In genomic region chr12:125890366-125890905, GRCh38 we compare ENCODE assay signal across 16 cellular contexts.
DNase-seq lines count a peak whose midpoint lies in the region; ATAC-seq and TF ChIP-seq lines count a peak whose summit lies in the region.
"Had no signal": no experiment of that assay in that cellular context is flagged by ENCODE, and none has a peak within 500 bp of the region (broad histone marks: within the 10 kb centered on the region; RNA-seq: fewer than 3 reads in every experiment).

No MANE protein-coding gene starts in this region.

- DNase-seq in astrocyte of the hippocampus (ENCODE audit: low read depth, low spot score) (peak; percentile 33), esophagus muscularis mucosa (ENCODE audit: extremely low spot score) (no peak), left lung (no peak), sigmoid colon (no peak)
- DNase-seq in activated naive CD4-positive, alpha-beta T cell treated with Interleukin-2 at 50 U/mL for 16 hours, result no peak
- no peak for DNase-seq in stimulated activated naive B cell treated with anti-CD40 and anti-IgM and Interleukin-4, amounts not matched to agents 10 μg/mL and 1 μg/mL and 100 μg/mL, for 72 hours
- DNase-seq: CD8-positive, alpha-beta T cell; KBM-7; NCI-H1436 treated with DMSO at 0.1 percent for 48 hours; NCI-H2081 treated with DMSO at 0.1 percent for 48 hours; NCI-H526 had no signal

- no peak overlapping the region for H3K4me3 Mint-ChIP-seq in stimulated activated naive B cell treated with anti-CD40 and anti-IgM and Interleukin-4, amounts not matched to agents 10 μg/mL and 1 μg/mL and 100 μg/mL, for 72 hours
- H3K4me3 Mint-ChIP-seq: B cell; CD8-positive, alpha-beta T cell; GM23338 had no signal

- TF ChIP-seq CTCF in esophagus muscularis mucosa (IDR thresholded peaks at IDR 0.05) (no peak), left lung (IDR thresholded peaks at IDR 0.05) (no peak), sigmoid colon (IDR thresholded peaks at IDR 0.05) (no peak)

- TF ChIP-seq POLR2A in esophagus muscularis mucosa (IDR thresholded peaks at IDR 0.05; ENCODE audit: low read depth) (no peak), sigmoid colon (IDR thresholded peaks at IDR 0.05) (no peak)

- H3K27ac Mint-ChIP-seq in stimulated activated naive B cell treated with anti-CD40 and anti-IgM and Interleukin-4, amounts not matched to agents 10 μg/mL and 1 μg/mL and 100 μg/mL, for 72 hours, result no peak overlapping the region
- H3K27ac Mint-ChIP-seq: B cell; CD8-positive, alpha-beta T cell; GM23338 had no signal

- ATAC-seq in left lung (peak; percentile 85), HG02870 (IDR thresholded peaks at IDR 0.05; ENCODE audit: unreplicated experiment) (no peak), HG03135 (IDR thresholded peaks at IDR 0.05; ENCODE audit: unreplicated experiment) (no peak)
- no peak for ATAC-seq in stimulated activated naive B cell treated with anti-CD40 and anti-IgM and Interleukin-4, amounts not matched to agents 10 μg/mL and 1 μg/mL and 100 μg/mL, for 72 hours (replicated peaks)
- ATAC-seq: CD8-positive, alpha-beta T cell; GM23338 had no signal

- no peaks in the 10 kb centered on the region for H3K9me3 ChIP-seq in esophagus muscularis mucosa
- H3K9me3 ChIP-seq in left lung, result no peaks in the 10 kb centered on the region
- no peaks in the 10 kb centered on the region for H3K9me3 ChIP-seq in sigmoid colon

- H3K27me3 Mint-ChIP-seq in stimulated activated naive B cell treated with anti-CD40 and anti-IgM and Interleukin-4, amounts not matched to agents 10 μg/mL and 1 μg/mL and 100 μg/mL, for 72 hours, result peaks cover 0 to 5% of the 10 kb centered on the region in 2 donors
- H3K27me3 Mint-ChIP-seq: B cell had no signal

- H3K27ac ChIP-seq in esophagus muscularis mucosa (replicated peaks in 1 of 4), result peak overlapping the region; percentile 31 to 69 (median 42)
- H3K27ac ChIP-seq in left lung, result peak overlapping the region in 1 of 2 donors; percentile 69
- peak overlapping the region in 3 of 4 donors; percentile 3 to 50 (median 16) for H3K27ac ChIP-seq in sigmoid colon
- H3K27ac ChIP-seq: RWPE1 had no signal

- peaks cover 3 to 27% (median 18%) of the 10 kb centered on the region in 4 donors for H3K4me1 ChIP-seq in esophagus muscularis mucosa
- no peaks in the 10 kb centered on the region for H3K4me1 ChIP-seq in left lung
- H3K4me1 ChIP-seq in sigmoid colon, result peaks cover 0 to 23% (median 12%) of the 10 kb centered on the region in 4 donors

- TF ChIP-seq EP300 in esophagus muscularis mucosa (IDR thresholded peaks at IDR 0.05) (no peak), sigmoid colon (IDR thresholded peaks at IDR 0.05) (no peak)

- no peaks in the 10 kb centered on the region for H3K27me3 ChIP-seq in esophagus muscularis mucosa
- H3K27me3 ChIP-seq in left lung, result no peaks in the 10 kb centered on the region
- no peaks in the 10 kb centered on the region for H3K27me3 ChIP-seq in sigmoid colon

- 64% methylated on average over 7 of the region's 7 CpGs for WGBS in esophagus muscularis mucosa
- 64 to 73% methylated on average over 7 of the region's 7 CpGs for WGBS in sigmoid colon, 2 donors

- H3K4me3 ChIP-seq in esophagus muscularis mucosa (no peak overlapping the region), left lung (no peak overlapping the region), sigmoid colon (no peak overlapping the region)
- H3K4me3 ChIP-seq: GM23338 had no signal

- no peaks in the 10 kb centered on the region for H3K4me1 Mint-ChIP-seq in stimulated activated naive B cell treated with anti-CD40 and anti-IgM and Interleukin-4, amounts not matched to agents 10 μg/mL and 1 μg/mL and 100 μg/mL, for 72 hours
- H3K4me1 Mint-ChIP-seq: B cell, GM23338 had no signal

- H3K36me3 ChIP-seq in esophagus muscularis mucosa (no peaks in the 10 kb centered on the region), left lung (no peaks in the 10 kb centered on the region), sigmoid colon (no peaks in the 10 kb centered on the region)

- H3K9me3 Mint-ChIP-seq in stimulated activated naive B cell treated with anti-CD40 and anti-IgM and Interleukin-4, amounts not matched to agents 10 μg/mL and 1 μg/mL and 100 μg/mL, for 72 hours, result peaks cover 2 to 3% of the 10 kb centered on the region in 2 donors
- H3K9me3 Mint-ChIP-seq: CD8-positive, alpha-beta T cell had no signal

- H3K36me3 Mint-ChIP-seq in stimulated activated naive B cell treated with anti-CD40 and anti-IgM and Interleukin-4, amounts not matched to agents 10 μg/mL and 1 μg/mL and 100 μg/mL, for 72 hours, result no peaks in the 10 kb centered on the region
- H3K36me3 Mint-ChIP-seq: CD8-positive, alpha-beta T cell had no signal

- intact Hi-C loops in esophagus muscularis mucosa (cut with DNase I) (no loop called here), left lung (cut with DNase I) (no loop called here), sigmoid colon (cut with DNase I) (no loop called here)
